In the genomic region with DNA sequence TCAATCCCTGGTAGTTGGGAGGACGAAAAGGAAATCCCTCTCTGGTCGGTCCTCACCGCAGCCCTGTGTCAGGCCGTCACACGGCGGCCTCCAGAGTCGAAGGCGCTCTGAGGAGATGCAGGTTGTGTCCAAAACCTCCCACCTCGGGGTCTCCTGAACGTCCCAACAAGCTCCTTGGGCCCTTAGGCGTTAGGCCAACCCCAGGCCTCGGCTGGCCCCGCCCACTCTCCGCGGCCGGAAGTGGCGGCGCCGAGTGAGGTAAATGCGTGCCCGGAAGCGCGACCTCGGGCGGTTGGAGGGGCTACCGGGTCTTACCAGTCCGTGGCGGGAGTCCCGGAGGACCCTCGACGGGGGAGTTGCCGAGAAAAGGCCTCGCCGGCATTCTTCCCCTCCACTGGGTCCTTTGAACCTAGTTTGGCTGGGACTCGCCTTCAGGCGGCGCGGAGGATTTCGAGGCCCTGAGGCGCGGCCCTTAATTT, we compare ENCODE assay signal across 1 cellular context.
TF ChIP-seq lines count a peak whose summit lies in the region.

A gene with protein sequence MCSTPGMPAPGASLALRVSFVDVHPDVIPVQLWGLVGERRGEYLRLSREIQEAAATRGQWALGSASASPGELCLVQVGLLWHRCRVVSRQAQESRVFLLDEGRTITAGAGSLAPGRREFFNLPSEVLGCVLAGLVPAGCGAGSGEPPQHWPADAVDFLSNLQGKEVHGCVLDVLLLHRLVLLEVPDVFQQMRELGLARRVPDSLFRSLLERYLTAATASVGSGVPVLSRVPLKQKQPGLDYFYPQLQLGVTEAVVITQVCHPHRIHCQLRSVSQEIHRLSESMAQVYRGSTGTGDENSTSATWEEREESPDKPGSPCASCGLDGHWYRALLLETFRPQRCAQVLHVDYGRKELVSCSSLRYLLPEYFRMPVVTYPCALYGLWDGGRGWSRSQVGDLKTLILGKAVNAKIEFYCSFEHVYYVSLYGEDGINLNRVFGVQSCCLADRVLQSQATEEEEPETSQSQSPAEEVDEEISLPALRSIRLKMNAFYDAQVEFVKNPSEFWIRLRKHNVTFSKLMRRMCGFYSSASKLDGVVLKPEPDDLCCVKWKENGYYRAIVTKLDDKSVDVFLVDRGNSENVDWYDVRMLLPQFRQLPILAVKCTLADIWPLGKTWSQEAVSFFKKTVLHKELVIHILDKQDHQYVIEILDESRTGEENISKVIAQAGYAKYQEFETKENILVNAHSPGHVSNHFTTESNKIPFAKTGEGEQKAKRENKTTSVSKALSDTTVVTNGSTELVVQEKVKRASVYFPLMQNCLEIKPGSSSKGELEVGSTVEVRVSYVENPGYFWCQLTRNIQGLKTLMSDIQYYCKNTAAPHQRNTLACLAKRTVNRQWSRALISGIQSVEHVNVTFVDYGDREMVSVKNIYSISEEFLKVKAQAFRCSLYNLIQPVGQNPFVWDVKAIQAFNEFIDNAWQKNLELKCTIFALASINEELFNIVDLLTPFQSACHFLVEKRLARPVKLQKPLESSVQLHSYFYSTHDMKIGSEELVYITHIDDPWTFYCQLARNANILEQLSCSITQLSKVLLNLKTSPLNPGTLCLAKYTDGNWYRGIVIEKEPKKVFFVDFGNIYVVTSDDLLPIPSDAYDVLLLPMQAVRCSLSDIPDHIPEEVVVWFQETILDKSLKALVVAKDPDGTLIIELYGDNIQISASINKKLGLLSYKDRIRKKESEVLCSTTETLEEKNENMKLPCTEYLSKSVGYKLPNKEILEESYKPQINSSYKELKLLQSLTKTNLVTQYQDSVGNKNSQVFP (N-terminal part only) (plus strand): TSS at position 267 of the 479 bp plus-strand sequence. CDS start 244 bp downstream, outside the sequence.

TF ChIP-seq in K562, 482 proteins besides CTCF, POLR2A, EP300 and RAD21:
- TF ChIP-seq FOS (IDR thresholded peaks at IDR 0.05; ENCODE audit: extremely low read depth, insufficient read length) (no peak), CEBPG (CRISPR knock-in tag; IDR thresholded peaks at IDR 0.05) (no peak), CEBPG (tag; conservative IDR thresholded peaks at IDR 0.05 in 1 of 2, IDR thresholded peaks at IDR 0.05 in 1 of 2) (no peak), ZC3H11A (IDR thresholded peaks at IDR 0.05; ENCODE audit: low read depth, low read length) (no peak), STAG1 (CRISPR knock-in tag; IDR thresholded peaks at IDR 0.05; ENCODE audit: borderline replicate concordance) (no peak), CAMTA2 (CRISPR knock-in tag; conservative IDR thresholded peaks at IDR 0.05) (no peak), SMAD4 (CRISPR knock-in tag; conservative IDR thresholded peaks at IDR 0.05) (no peak), L3MBTL2 (IDR thresholded peaks at IDR 0.05) (peak; percentile 30; the same call in 1 of the 2 replicates), NR3C1 (CRISPR knock-in tag; IDR thresholded peaks at IDR 0.05) (no peak), KLF16 (IDR thresholded peaks at IDR 0.05) (no peak), CBX8 (IDR thresholded peaks at IDR 0.05; ENCODE audit: borderline replicate concordance, extremely low read depth, low read depth, low read length, poor library complexity, severe bottlenecking) (no peak), ZKSCAN3 (CRISPR knock-in tag; IDR thresholded peaks at IDR 0.05) (no peak), SIX5 (IDR thresholded peaks at IDR 0.05; ENCODE audit: borderline replicate concordance in 1 of 2, insufficient read depth in 1 of 2, low read depth in 1 of 2, low read length in 2 of 2) (no peak), MEF2A (IDR thresholded peaks at IDR 0.05; ENCODE audit: control insufficient read depth, low read depth, low read length) (no peak), CXXC5 (CRISPR knock-in tag; IDR thresholded peaks at IDR 0.05) (peak; percentile 33; the same call in 1 of the 2 replicates), GABPA (tag; conservative IDR thresholded peaks at IDR 0.05; ENCODE audit: low read depth) (peak; percentile 65)
- TF ChIP-seq, protein P1, sequence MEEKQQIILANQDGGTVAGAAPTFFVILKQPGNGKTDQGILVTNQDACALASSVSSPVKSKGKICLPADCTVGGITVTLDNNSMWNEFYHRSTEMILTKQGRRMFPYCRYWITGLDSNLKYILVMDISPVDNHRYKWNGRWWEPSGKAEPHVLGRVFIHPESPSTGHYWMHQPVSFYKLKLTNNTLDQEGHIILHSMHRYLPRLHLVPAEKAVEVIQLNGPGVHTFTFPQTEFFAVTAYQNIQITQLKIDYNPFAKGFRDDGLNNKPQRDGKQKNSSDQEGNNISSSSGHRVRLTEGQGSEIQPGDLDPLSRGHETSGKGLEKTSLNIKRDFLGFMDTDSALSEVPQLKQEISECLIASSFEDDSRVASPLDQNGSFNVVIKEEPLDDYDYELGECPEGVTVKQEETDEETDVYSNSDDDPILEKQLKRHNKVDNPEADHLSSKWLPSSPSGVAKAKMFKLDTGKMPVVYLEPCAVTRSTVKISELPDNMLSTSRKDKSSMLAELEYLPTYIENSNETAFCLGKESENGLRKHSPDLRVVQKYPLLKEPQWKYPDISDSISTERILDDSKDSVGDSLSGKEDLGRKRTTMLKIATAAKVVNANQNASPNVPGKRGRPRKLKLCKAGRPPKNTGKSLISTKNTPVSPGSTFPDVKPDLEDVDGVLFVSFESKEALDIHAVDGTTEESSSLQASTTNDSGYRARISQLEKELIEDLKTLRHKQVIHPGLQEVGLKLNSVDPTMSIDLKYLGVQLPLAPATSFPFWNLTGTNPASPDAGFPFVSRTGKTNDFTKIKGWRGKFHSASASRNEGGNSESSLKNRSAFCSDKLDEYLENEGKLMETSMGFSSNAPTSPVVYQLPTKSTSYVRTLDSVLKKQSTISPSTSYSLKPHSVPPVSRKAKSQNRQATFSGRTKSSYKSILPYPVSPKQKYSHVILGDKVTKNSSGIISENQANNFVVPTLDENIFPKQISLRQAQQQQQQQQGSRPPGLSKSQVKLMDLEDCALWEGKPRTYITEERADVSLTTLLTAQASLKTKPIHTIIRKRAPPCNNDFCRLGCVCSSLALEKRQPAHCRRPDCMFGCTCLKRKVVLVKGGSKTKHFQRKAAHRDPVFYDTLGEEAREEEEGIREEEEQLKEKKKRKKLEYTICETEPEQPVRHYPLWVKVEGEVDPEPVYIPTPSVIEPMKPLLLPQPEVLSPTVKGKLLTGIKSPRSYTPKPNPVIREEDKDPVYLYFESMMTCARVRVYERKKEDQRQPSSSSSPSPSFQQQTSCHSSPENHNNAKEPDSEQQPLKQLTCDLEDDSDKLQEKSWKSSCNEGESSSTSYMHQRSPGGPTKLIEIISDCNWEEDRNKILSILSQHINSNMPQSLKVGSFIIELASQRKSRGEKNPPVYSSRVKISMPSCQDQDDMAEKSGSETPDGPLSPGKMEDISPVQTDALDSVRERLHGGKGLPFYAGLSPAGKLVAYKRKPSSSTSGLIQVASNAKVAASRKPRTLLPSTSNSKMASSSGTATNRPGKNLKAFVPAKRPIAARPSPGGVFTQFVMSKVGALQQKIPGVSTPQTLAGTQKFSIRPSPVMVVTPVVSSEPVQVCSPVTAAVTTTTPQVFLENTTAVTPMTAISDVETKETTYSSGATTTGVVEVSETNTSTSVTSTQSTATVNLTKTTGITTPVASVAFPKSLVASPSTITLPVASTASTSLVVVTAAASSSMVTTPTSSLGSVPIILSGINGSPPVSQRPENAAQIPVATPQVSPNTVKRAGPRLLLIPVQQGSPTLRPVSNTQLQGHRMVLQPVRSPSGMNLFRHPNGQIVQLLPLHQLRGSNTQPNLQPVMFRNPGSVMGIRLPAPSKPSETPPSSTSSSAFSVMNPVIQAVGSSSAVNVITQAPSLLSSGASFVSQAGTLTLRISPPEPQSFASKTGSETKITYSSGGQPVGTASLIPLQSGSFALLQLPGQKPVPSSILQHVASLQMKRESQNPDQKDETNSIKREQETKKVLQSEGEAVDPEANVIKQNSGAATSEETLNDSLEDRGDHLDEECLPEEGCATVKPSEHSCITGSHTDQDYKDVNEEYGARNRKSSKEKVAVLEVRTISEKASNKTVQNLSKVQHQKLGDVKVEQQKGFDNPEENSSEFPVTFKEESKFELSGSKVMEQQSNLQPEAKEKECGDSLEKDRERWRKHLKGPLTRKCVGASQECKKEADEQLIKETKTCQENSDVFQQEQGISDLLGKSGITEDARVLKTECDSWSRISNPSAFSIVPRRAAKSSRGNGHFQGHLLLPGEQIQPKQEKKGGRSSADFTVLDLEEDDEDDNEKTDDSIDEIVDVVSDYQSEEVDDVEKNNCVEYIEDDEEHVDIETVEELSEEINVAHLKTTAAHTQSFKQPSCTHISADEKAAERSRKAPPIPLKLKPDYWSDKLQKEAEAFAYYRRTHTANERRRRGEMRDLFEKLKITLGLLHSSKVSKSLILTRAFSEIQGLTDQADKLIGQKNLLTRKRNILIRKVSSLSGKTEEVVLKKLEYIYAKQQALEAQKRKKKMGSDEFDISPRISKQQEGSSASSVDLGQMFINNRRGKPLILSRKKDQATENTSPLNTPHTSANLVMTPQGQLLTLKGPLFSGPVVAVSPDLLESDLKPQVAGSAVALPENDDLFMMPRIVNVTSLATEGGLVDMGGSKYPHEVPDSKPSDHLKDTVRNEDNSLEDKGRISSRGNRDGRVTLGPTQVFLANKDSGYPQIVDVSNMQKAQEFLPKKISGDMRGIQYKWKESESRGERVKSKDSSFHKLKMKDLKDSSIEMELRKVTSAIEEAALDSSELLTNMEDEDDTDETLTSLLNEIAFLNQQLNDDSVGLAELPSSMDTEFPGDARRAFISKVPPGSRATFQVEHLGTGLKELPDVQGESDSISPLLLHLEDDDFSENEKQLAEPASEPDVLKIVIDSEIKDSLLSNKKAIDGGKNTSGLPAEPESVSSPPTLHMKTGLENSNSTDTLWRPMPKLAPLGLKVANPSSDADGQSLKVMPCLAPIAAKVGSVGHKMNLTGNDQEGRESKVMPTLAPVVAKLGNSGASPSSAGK (IDR thresholded peaks at IDR 0.05): 0 out of 2 replicates have a peak, but pooled peaks have one; percentile 18
- TF ChIP-seq, protein P2, sequence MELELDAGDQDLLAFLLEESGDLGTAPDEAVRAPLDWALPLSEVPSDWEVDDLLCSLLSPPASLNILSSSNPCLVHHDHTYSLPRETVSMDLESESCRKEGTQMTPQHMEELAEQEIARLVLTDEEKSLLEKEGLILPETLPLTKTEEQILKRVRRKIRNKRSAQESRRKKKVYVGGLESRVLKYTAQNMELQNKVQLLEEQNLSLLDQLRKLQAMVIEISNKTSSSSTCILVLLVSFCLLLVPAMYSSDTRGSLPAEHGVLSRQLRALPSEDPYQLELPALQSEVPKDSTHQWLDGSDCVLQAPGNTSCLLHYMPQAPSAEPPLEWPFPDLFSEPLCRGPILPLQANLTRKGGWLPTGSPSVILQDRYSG (tag; conservative IDR thresholded peaks at IDR 0.05; ENCODE audit: low read depth): no peak
- TF ChIP-seq, protein P3, sequence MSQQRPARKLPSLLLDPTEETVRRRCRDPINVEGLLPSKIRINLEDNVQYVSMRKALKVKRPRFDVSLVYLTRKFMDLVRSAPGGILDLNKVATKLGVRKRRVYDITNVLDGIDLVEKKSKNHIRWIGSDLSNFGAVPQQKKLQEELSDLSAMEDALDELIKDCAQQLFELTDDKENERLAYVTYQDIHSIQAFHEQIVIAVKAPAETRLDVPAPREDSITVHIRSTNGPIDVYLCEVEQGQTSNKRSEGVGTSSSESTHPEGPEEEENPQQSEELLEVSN (IDR thresholded peaks at IDR 0.05; ENCODE audit: borderline replicate concordance in 1 of 2, extremely low read depth in 1 of 2, insufficient read depth in 1 of 2, insufficient read length in 1 of 2, low read depth in 1 of 2, low read length in 1 of 2, poor library complexity in 1 of 2, severe bottlenecking in 1 of 2): peak in 1 of 2 experiments; percentile 18
